ENCODE assay signal across 8 cellular contexts in the genomic region with DNA sequence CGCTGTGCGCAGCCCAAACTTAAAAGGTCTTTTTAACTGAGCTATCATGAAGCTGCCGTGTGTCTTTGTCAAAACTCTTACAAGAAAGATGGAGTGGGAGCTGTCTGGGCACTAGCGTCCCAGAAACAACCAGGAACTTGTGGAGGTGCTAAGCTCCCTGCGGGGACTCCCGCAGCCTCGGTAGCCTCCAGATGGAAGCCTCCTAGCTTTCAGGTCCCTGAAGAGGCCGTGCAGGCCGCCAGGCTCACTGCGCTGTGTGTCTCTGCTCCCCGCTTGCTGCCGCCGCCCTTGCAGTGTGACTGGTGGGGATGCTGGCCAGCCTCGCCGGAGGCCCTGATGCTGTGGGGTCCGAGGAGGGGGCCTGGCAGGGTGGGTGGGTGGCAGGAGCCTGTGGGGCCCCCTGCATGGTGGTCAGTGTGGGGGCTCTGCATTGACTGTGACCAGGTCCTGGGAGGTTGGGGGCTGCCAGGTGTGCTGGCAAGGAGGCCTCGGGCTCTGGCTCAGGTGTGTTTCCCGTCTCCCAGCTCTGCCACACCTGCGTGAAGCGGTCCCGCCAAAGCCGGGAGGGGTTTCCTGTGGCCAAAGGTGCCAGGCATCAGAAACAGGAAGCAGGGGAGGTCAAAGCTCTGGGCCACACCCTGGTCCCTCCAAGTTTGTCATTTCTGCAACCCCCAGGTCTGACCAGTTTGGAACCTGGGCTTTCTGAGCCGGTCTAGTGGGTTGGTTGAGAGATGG. TPM values are rescaled to one million over a fixed set of nuclear protein-coding genes. Genes with fewer than 3 reads are reported as not detected.
DNase-seq lines count a peak whose midpoint lies in the region; ATAC-seq, FAIRE-seq and TF ChIP-seq lines count a peak whose summit lies in the region.

No MANE protein-coding gene starts in this region.

- peak overlapping the region; percentile 86 to 95 (median 89) for H3K4me3 Mint-ChIP-seq in T-cell

- no peak for ATAC-seq in T-cell (replicated peaks in 1 of 4)
- no peak for ATAC-seq in HG03520 (IDR thresholded peaks at IDR 0.05; ENCODE audit: unreplicated experiment)

- H3K27ac Mint-ChIP-seq in T-cell: peak overlapping the region; percentile 93 to 94

- H3K36me3 Mint-ChIP-seq in T-cell: no peaks in the 10 kb centered on the region

- 49 to 53% (median 52%) methylated on average over 15 to 23 of the region's 23 CpGs for WGBS in ovary, 3 donors

- TF ChIP-seq EP300 in ovary (IDR thresholded peaks at IDR 0.05): no peak

- no peaks in the 10 kb centered on the region for H3K9me3 Mint-ChIP-seq in T-cell

- H3K4me1 Mint-ChIP-seq in T-cell: peaks cover 26 to 47% (median 44%) of the 10 kb centered on the region in 3 donors

- POLR2A ChIA-PET in T-cell (lab: Charles Lee): no interaction called here

- no peak for TF ChIP-seq POLR2A in ovary (IDR thresholded peaks at IDR 0.05)

- peaks cover 17% of the 10 kb centered on the region for H3K4me1 ChIP-seq in ovary (ENCODE audit: insufficient read depth)

- H3K27me3 ChIP-seq in ovary: no peaks in the 10 kb centered on the region

- CTCF ChIA-PET in T-cell (lab: Charles Lee): interaction anchor here in 1 of 2 donors (0.6 kb wide), 1 partner anchor 33 kb away, joined by 3 read pairs; no protein-coding TSS in a partner anchor

- no peaks in the 10 kb centered on the region for H3K27me3 Mint-ChIP-seq in T-cell

- DNase-seq in GM19239 (ENCODE audit: insufficient read length, low spot score) (no peak), T-cell (peak in 1 of 34 experiments; percentile 30), fibroblast of mammary gland (ENCODE audit: low read depth) (peak; percentile 29), ovary (peak in 3 of 5 donors; percentile 53 to 56 (median 54)), germinal center (ENCODE audit: low spot score) (no peak)
- DNase-seq in effector CD8-positive, alpha-beta T cell (lab: John Stamatoyannopoulos, UW): no peak
- no peak for DNase-seq in activated CD4-positive, alpha-beta T cell treated with anti-CD3 and anti-CD28 coated beads for 4 hours

- H3K27ac ChIP-seq in ovary: peak overlapping the region; percentile 30 to 72

- intact Hi-C loops in ovary (cut with DNase I): no loop called here

- TF ChIP-seq CTCF in fibroblast of mammary gland (conservative IDR thresholded peaks at IDR 0.05; ENCODE audit: control insufficient read depth, insufficient read depth, low read depth, low read length) (no peak), ovary (IDR thresholded peaks at IDR 0.05) (no peak)

- peak; percentile 97 for FAIRE-seq in GM19239 (lab: Jason Lieb, UNC)

- H3K36me3 ChIP-seq in ovary: no peaks in the 10 kb centered on the region

- no peaks in the 10 kb centered on the region for H3K9me3 ChIP-seq in ovary

- H3K4me3 ChIP-seq in fibroblast of mammary gland (ENCODE audit: control insufficient read depth, low read depth, low read length) (peak overlapping the region; percentile 54), ovary (peak overlapping the region; percentile 64)

RNA-seq across cellular contexts. Expression of a gene that starts 1.2 kb away (rescaled TPM):
- 100 to 1,000 TPM; 116 to 213 (median 175) TPM for total RNA-seq in T-cell
- 10 to 100 TPM; 23.5 to 35.2 (median 27.2) TPM for total RNA-seq in ovary
- polyA plus RNA-seq in ovary: 10 to 100 TPM in 1 of 2 donors, under 1 TPM in 1; 0.58 to 25.9 TPM

RNA-seq across cellular contexts. Expression of a gene that starts 13.9 kb away (rescaled TPM):
- 10 to 100 TPM; 28.9 to 51.0 (median 46.1) TPM for total RNA-seq in T-cell
- total RNA-seq in ovary: 10 to 100 TPM; 18.9 to 31.1 (median 23.0) TPM
- 10 to 100 TPM in 1 of 2 donors, under 1 TPM in 1; 0.40 to 23.4 TPM for polyA plus RNA-seq in ovary

RNA-seq across cellular contexts. Expression of a gene that starts 16.4 kb away (rescaled TPM):
- total RNA-seq in T-cell (under 1 TPM in 3 of 5 donors, not detected in 2; 0.16 to 0.32 (median 0.26) TPM), ovary (1 to 10 TPM; 1.8 to 5.6 (median 3.1) TPM)
- 1 to 10 TPM in 1 of 2 donors, under 1 TPM in 1; 0.27 to 2.0 TPM for polyA plus RNA-seq in ovary

RNA-seq across cellular contexts. Expression of a gene that starts 57.9 kb away (rescaled TPM):
- total RNA-seq in T-cell (100 to 1,000 TPM; 129 to 144 (median 132) TPM), ovary (10 to 100 TPM; 35.9 to 52.2 (median 40.8) TPM)
- polyA plus RNA-seq in ovary: 10 to 100 TPM in 1 of 2 donors, 1 to 10 TPM in 1; 7.5 to 42.6 TPM

Comparison
In these comparisons a context has a peak if more than half of its experiments do, and no peak if none do; other contexts are left out.
1. DNase-seq: peak in fibroblast of mammary gland (single experiment) and ovary (3 of 5); none in GM19239 (single experiment), germinal center (single experiment), effector CD8-positive, alpha-beta T cell (single experiment) and activated CD4-positive, alpha-beta T cell treated with anti-CD3 and anti-CD28 coated beads for 4 hours (0 of 2).